ENCODE assay signal across 1 cellular context in the genomic region with DNA sequence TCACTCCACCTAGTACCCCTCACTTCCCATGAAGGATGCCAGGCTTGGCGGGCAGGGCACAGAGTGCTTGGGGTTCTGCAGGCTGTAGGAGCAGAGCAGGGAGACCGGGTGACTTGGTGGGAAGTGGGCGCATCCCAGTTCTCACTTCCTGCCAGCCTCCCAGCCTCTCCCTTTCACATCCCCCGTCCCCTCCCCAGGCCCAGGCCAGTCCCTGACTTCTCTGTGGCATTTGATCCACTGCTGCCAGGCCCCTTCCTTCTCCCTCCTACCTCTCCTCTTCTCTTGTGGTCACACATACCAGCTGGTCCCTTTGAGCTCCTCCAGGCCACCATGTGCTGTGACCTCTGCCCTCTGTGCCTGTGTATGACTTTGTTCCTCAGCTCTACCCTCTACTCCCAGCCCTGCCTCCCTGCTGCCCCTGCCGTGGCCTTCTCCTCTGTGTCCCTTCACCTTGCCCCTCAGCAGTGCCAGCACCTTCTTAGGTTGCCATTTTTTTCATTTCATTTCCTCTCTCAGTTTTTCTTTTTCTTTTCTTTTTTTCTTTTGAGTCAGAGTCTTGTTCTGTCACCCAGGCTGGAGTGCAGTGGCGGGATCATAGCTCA.
TF ChIP-seq lines count a peak whose summit lies in the region.

No MANE protein-coding gene starts in this region.

TF ChIP-seq in HepG2, 621 proteins besides CTCF, POLR2A, EP300 and RAD21:
- TF ChIP-seq NR2F1 (CRISPR knock-in tag; IDR thresholded peaks at IDR 0.05) = 0 out of 4 replicates have a peak, but pooled peaks have one; percentile 24 to 26
- TF ChIP-seq, protein P1, sequence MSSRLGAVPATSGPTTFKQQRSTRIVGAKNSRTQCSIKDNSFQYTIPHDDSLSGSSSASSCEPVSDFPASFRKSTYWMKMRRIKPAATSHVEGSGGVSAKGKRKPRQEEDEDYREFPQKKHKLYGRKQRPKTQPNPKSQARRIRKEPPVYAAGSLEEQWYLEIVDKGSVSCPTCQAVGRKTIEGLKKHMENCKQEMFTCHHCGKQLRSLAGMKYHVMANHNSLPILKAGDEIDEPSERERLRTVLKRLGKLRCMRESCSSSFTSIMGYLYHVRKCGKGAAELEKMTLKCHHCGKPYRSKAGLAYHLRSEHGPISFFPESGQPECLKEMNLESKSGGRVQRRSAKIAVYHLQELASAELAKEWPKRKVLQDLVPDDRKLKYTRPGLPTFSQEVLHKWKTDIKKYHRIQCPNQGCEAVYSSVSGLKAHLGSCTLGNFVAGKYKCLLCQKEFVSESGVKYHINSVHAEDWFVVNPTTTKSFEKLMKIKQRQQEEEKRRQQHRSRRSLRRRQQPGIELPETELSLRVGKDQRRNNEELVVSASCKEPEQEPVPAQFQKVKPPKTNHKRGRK (CRISPR knock-in tag; IDR thresholded peaks at IDR 0.05) = no peak
- TF ChIP-seq SRSF1 (optimal IDR thresholded peaks at IDR 0.05; ENCODE audit: low read depth, low read length) = no peak
- peak; percentile 39; the same call in 1 of the 2 replicates for TF ChIP-seq NR2F6 (IDR thresholded peaks at IDR 0.05)
- TF ChIP-seq NR2F6 (CRISPR knock-in tag; IDR thresholded peaks at IDR 0.05) = peak; percentile 39; the same call in 1 of the 2 replicates
